In genomic region chr3:196422976-196423781, GRCh38 we compare ENCODE assay signal across 1 cellular context.
TF ChIP-seq lines count a peak whose summit lies in the region.

No MANE protein-coding gene starts in this region.

TF ChIP-seq in GM12878, 131 proteins besides CTCF, POLR2A, EP300 and RAD21 (continued from another document):
- TF ChIP-seq, protein P1, sequence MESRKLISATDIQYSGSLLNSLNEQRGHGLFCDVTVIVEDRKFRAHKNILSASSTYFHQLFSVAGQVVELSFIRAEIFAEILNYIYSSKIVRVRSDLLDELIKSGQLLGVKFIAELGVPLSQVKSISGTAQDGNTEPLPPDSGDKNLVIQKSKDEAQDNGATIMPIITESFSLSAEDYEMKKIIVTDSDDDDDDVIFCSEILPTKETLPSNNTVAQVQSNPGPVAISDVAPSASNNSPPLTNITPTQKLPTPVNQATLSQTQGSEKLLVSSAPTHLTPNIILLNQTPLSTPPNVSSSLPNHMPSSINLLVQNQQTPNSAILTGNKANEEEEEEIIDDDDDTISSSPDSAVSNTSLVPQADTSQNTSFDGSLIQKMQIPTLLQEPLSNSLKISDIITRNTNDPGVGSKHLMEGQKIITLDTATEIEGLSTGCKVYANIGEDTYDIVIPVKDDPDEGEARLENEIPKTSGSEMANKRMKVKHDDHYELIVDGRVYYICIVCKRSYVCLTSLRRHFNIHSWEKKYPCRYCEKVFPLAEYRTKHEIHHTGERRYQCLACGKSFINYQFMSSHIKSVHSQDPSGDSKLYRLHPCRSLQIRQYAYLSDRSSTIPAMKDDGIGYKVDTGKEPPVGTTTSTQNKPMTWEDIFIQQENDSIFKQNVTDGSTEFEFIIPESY (IDR thresholded peaks at IDR 0.05): peak; percentile 83
- TF ChIP-seq LARP7 (IDR thresholded peaks at IDR 0.05): no peak
- no peak for TF ChIP-seq SMC3 (IDR thresholded peaks at IDR 0.05; ENCODE audit: borderline replicate concordance, low read length)
- TF ChIP-seq HDGF (IDR thresholded peaks at IDR 0.05): no peak
- TF ChIP-seq, protein P2, sequence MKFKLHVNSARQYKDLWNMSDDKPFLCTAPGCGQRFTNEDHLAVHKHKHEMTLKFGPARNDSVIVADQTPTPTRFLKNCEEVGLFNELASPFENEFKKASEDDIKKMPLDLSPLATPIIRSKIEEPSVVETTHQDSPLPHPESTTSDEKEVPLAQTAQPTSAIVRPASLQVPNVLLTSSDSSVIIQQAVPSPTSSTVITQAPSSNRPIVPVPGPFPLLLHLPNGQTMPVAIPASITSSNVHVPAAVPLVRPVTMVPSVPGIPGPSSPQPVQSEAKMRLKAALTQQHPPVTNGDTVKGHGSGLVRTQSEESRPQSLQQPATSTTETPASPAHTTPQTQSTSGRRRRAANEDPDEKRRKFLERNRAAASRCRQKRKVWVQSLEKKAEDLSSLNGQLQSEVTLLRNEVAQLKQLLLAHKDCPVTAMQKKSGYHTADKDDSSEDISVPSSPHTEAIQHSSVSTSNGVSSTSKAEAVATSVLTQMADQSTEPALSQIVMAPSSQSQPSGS (IDR thresholded peaks at IDR 0.05; ENCODE audit: low read length): no peak
